In the genomic region with DNA sequence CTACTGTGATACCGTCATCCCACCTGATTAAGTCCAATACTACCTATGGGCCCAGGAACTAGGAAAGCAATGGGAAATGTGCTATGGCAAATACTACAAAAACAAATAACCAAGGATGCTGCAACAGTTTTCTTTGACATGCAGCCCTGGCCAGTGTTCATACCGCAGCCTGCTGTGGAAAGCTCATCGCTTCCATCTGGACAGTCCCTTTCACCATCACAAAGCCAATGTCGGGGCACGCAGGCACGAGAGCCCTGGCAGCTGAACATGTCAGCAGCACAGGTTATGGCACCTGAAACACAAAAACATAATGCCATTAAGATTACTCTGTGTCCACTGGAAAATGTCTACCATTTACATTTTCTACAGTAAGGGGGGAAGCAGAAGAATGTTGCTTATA, we compare ENCODE assay signal across 25 cellular contexts.
"Had no signal": no experiment of that assay in that cellular context is flagged by ENCODE, and none has a peak within 500 bp of the region (broad histone marks: within the 10 kb centered on the region; RNA-seq: fewer than 3 reads in every experiment).

No MANE protein-coding gene starts in this region.

- H3K36me3 ChIP-seq: esophagus squamous epithelium, gastrocnemius medialis, heart right ventricle, left lung had no signal

- H3K27me3 ChIP-seq: dorsolateral prefrontal cortex, esophagus squamous epithelium, gastrocnemius medialis, heart right ventricle, left lung had no signal

- H3K27ac Mint-ChIP-seq: effector memory CD8-positive, alpha-beta T cell; endodermal cell; memory B cell had no signal

- DNase-seq: dermis blood vessel endothelial cell; dorsolateral prefrontal cortex; effector CD8-positive, alpha-beta T cell; effector memory CD8-positive, alpha-beta T cell; endodermal cell; erythroblast; esophagus squamous epithelium; foreskin fibroblast; foreskin melanocyte; gastrocnemius medialis; glutamatergic neuron; head of caudate nucleus; heart right ventricle; hippocampal formation; left cardiac atrium; left ventricle myocardium superior; mammary epithelial cell; mesendoderm; midbrain had no signal

- H3K9me3 ChIP-seq: esophagus squamous epithelium, gastrocnemius medialis, heart right ventricle, left lung had no signal

- H3K27ac ChIP-seq: coronary artery, dorsolateral prefrontal cortex, epithelial cell of prostate, esophagus squamous epithelium, gastrocnemius medialis, heart right ventricle, left lung had no signal

- H3K27me3 Mint-ChIP-seq: effector memory CD8-positive, alpha-beta T cell; memory B cell had no signal

- H3K4me1 Mint-ChIP-seq: endodermal cell, memory B cell had no signal

- H3K9me3 Mint-ChIP-seq: endodermal cell, memory B cell had no signal

- ATAC-seq: effector memory CD8-positive, alpha-beta T cell; esophagus mucosa; gastrocnemius medialis; heart right ventricle; left cardiac atrium; left lung; left ventricle myocardium superior had no signal

- H3K4me3 ChIP-seq: coronary artery, dorsolateral prefrontal cortex, esophagus squamous epithelium, gastrocnemius medialis, heart right ventricle, left lung, lung had no signal

- H3K4me1 ChIP-seq: esophagus squamous epithelium, gastrocnemius medialis, heart right ventricle, left lung had no signal

- H3K36me3 Mint-ChIP-seq: memory B cell had no signal

- H3K4me3 Mint-ChIP-seq: effector memory CD8-positive, alpha-beta T cell; endodermal cell; memory B cell had no signal
